In the genomic region with DNA sequence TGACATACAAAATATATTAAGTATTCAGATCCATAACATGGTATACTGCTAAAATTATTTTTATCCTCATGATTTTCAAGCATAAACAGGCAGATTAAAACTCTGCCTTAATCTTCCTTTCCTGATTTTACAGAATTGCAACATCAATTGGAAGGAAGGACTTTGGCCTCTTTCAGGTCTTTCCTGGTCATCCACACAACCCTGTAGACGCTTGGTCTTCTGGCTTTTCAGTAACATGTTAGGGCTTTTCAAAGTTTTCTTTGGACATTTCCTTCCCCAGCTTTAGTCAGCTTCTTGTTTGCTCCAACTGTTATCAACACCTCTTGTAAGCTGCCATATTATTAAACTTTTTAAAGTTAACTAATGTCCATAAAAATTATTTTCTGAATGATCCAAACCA, we compare ENCODE assay signal across 20 cellular contexts.
"Had no signal": no experiment of that assay in that cellular context is flagged by ENCODE, and none has a peak within 500 bp of the region (broad histone marks: within the 10 kb centered on the region; RNA-seq: fewer than 3 reads in every experiment).

No MANE protein-coding gene starts in this region.

- H3K27ac ChIP-seq: dorsolateral prefrontal cortex, heart left ventricle, neural progenitor cell, ovary, sigmoid colon, skin epidermis, stomach, thoracic aorta, transverse colon had no signal

- ATAC-seq: natural killer cell treated with Interleukin-12 subunit alpha and Interleukin-12 subunit beta and Interleukin-15 and Interleukin-18, amount 100 ng/mL, for 72 hours had no signal

- H3K27me3 ChIP-seq: dorsolateral prefrontal cortex, heart left ventricle, neural progenitor cell, ovary, sigmoid colon, stomach, transverse colon had no signal

- H3K9me3 ChIP-seq: heart left ventricle, ovary, sigmoid colon, stomach, thoracic aorta, transverse colon had no signal

- H3K4me2 ChIP-seq: neural progenitor cell had no signal

- H2AFZ ChIP-seq: neural progenitor cell had no signal

- H3K9ac ChIP-seq: neural progenitor cell had no signal

- H3K4me3 ChIP-seq: dorsolateral prefrontal cortex, heart left ventricle, lung, neural progenitor cell, ovary, sigmoid colon, skin epidermis, stomach, thoracic aorta, transverse colon had no signal

- H3K36me3 ChIP-seq: heart left ventricle, neural progenitor cell, ovary, sigmoid colon, stomach, thoracic aorta, transverse colon had no signal

- H3K4me1 ChIP-seq: heart left ventricle, neural progenitor cell, sigmoid colon, stomach, transverse colon had no signal

- DNase-seq: cortex of kidney; dorsolateral prefrontal cortex; effector CD8-positive, alpha-beta T cell; heart left ventricle; hippocampal formation; mesenchymal stem cell; midbrain; nucleus accumbens; ovary; sigmoid colon; stimulated activated CD4-positive, alpha-beta T cell treated with anti-CD3 and anti-CD28 coated beads, Interleukin-12 subunit alpha, Interleukin-12 subunit beta, amount 100 ng/mL, for 4 hours; stimulated activated naive CD4-positive, alpha-beta T cell; stomach; substantia nigra; transverse colon had no signal
